Comparison of ENCODE assay signal across 1 cellular context in genomic region chr20:48360338-48360698, GRCh38.
TF ChIP-seq lines count a peak whose summit lies in the region.

No MANE protein-coding gene starts in this region.

TF ChIP-seq in GM12878, 131 proteins besides CTCF, POLR2A, EP300 and RAD21 (continued from another document and continues in another):
- TF ChIP-seq USF2 (IDR thresholded peaks at IDR 0.05; ENCODE audit: borderline replicate concordance, low read depth, low read length): no peak
- peak; percentile 58; the same call in 1 of the 2 replicates for TF ChIP-seq EED (IDR thresholded peaks at IDR 0.05; ENCODE audit: low read depth)
- TF ChIP-seq BMI1 (IDR thresholded peaks at IDR 0.05; ENCODE audit: borderline replicate concordance): no peak
- no peak for TF ChIP-seq NR2F1 (conservative IDR thresholded peaks at IDR 0.05)
- TF ChIP-seq NKRF (conservative IDR thresholded peaks at IDR 0.05): no peak
- TF ChIP-seq ZNF274 (IDR thresholded peaks at IDR 0.05; ENCODE audit: insufficient read depth, insufficient read length): no peak
- TF ChIP-seq IKZF1 (conservative IDR thresholded peaks at IDR 0.05): peak; percentile 56; the same call in 1 of the 2 replicates
- no peak for TF ChIP-seq USF1 (IDR thresholded peaks at IDR 0.05; ENCODE audit: borderline replicate concordance, extremely low read length, insufficient read depth, low read depth, low read length)
- TF ChIP-seq SUPT20H (IDR thresholded peaks at IDR 0.05; ENCODE audit: borderline replicate concordance, control insufficient read depth, low read depth, low read length): no peak
- no peak for TF ChIP-seq CUX1 (IDR thresholded peaks at IDR 0.05; ENCODE audit: insufficient replicate concordance, low read depth, low read length)
- TF ChIP-seq RELB (IDR thresholded peaks at IDR 0.05; ENCODE audit: low read depth): peak; percentile 57
- TF ChIP-seq NFIC (IDR thresholded peaks at IDR 0.05; ENCODE audit: low read depth, low read length): 0 out of 2 replicates have a peak, but pooled peaks have one; percentile 36
- TF ChIP-seq IKZF2 (IDR thresholded peaks at IDR 0.05): 0 out of 4 replicates have a peak, but pooled peaks of 1 of the 2 experiments have one; percentile 35
- no peak for TF ChIP-seq E4F1 (IDR thresholded peaks at IDR 0.05; ENCODE audit: borderline replicate concordance, partially characterized antibody)
- TF ChIP-seq WRNIP1 (IDR thresholded peaks at IDR 0.05; ENCODE audit: borderline replicate concordance, low read depth, low read length): no peak
- no peak for TF ChIP-seq IRF3 (IDR thresholded peaks at IDR 0.05)
- TF ChIP-seq PML (IDR thresholded peaks at IDR 0.05; ENCODE audit: low read length): peak; percentile 48; the same call in 1 of the 2 replicates
- no peak for TF ChIP-seq REST (IDR thresholded peaks at IDR 0.05; ENCODE audit: low read depth, low read length)
- TF ChIP-seq NR2C2 (IDR thresholded peaks at IDR 0.05; ENCODE audit: borderline replicate concordance, control insufficient read depth, insufficient read length, low read depth): no peak
- TF ChIP-seq SMAD1 (IDR thresholded peaks at IDR 0.05; ENCODE audit: low read depth, partially characterized antibody): peak; percentile 44
- TF ChIP-seq ZBED1 (IDR thresholded peaks at IDR 0.05; ENCODE audit: borderline replicate concordance): no peak
- 0 out of 2 replicates have a peak, but pooled peaks have one; percentile 18 for TF ChIP-seq CREM (IDR thresholded peaks at IDR 0.05; ENCODE audit: low read depth)
- TF ChIP-seq ZNF592 (IDR thresholded peaks at IDR 0.05): no peak
- TF ChIP-seq SUZ12 (IDR thresholded peaks at IDR 0.05; ENCODE audit: unreplicated experiment): no peak
- no peak for TF ChIP-seq TCF12 (IDR thresholded peaks at IDR 0.05; ENCODE audit: low read depth, low read length)
- no peak for TF ChIP-seq FOS (IDR thresholded peaks at IDR 0.05; ENCODE audit: borderline replicate concordance, extremely low read depth, insufficient read length)
- no peak for TF ChIP-seq ELK1 (IDR thresholded peaks at IDR 0.05; ENCODE audit: low read depth, low read length)
